In the genomic region with DNA sequence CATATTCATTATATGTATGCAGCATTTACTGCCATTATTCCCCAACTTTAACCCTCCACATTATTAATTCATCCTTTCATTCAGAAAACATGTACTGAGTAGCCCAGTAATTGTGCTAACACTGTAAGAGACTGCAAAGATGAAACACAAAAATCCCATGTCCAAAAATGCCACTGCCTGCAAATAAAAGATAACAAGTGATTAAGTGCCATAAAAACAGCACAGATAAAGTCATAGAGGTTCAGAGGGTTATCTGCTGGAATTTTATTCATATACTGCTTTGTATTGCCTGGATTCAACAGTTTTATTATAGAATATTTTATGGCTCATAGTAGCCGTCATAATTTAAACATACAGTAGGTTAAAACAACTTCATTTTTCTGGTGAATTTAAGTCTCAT, we compare ENCODE assay signal across 32 cellular contexts.
"Had no signal": no experiment of that assay in that cellular context is flagged by ENCODE, and none has a peak within 500 bp of the region (broad histone marks: within the 10 kb centered on the region; RNA-seq: fewer than 3 reads in every experiment).

No MANE protein-coding gene starts in this region.

- H3K9me3 Mint-ChIP-seq: activated CD8-positive, alpha-beta T cell treated with anti-CD3 and anti-CD28 coated beads for 36 hours; activated naive CD8-positive, alpha-beta T cell treated with anti-CD3 and anti-CD28 coated beads for 36 hours; activated T-cell treated with anti-CD3 and anti-CD28 coated beads, Interleukin-2, amount 50 U/mL, for 72 hours; activated T-helper 17 cell treated with anti-CD3 and anti-CD28 coated beads, Interleukin-2, amount 50 U/mL, for 72 hours; T-helper 1 cell treated with Interleukin-12 subunit alpha and Interleukin-12 subunit beta and Interleukin-4 antibody, amounts not matched to agents 30 μg/mL and 1 μg/mL, for 36 hours; T-helper 2 cell treated with Interferon-gamma antibody and Interleukin-4, amounts not matched to agents 5 μg/mL and 100 μg/mL, for 36 hours had no signal

- H3K27ac Mint-ChIP-seq: activated CD8-positive, alpha-beta T cell treated with anti-CD3 and anti-CD28 coated beads for 36 hours; activated naive CD8-positive, alpha-beta T cell treated with anti-CD3 and anti-CD28 coated beads for 36 hours; activated T-cell treated with anti-CD3 and anti-CD28 coated beads, Interleukin-2, amount 50 U/mL, for 72 hours; activated T-helper 17 cell treated with anti-CD3 and anti-CD28 coated beads, Interleukin-2, amount 50 U/mL, for 72 hours; T-helper 1 cell treated with Interleukin-12 subunit alpha and Interleukin-12 subunit beta and Interleukin-4 antibody, amounts not matched to agents 30 μg/mL and 1 μg/mL, for 36 hours; T-helper 2 cell treated with Interferon-gamma antibody and Interleukin-4, amounts not matched to agents 5 μg/mL and 100 μg/mL, for 36 hours had no signal

- ATAC-seq: activated CD8-positive, alpha-beta T cell treated with anti-CD3 and anti-CD28 coated beads for 36 hours; activated T-cell treated with anti-CD3 and anti-CD28 coated beads, Interleukin-2, amount 50 U/mL, for 72 hours; activated T-helper 17 cell treated with anti-CD3 and anti-CD28 coated beads, Interleukin-2, amount 50 U/mL, for 72 hours; K562; PC-3 had no signal

- DNase-seq: activated CD4-positive, alpha-beta T cell treated with anti-CD3 and anti-CD28 coated beads for 1 hour; activated CD4-positive, alpha-beta T cell treated with anti-CD3 and anti-CD28 coated beads for 48 hours; activated CD4-positive, CD25-positive, alpha-beta regulatory T cell; activated CD8-positive, alpha-beta T cell treated with anti-CD3 and anti-CD28 coated beads for 36 hours; activated effector memory CD4-positive, alpha-beta T cell treated with anti-CD3 and anti-CD28 coated beads, Interleukin-2, amount 50 U/mL, for 16 hours; activated naive CD4-positive, alpha-beta T cell; activated naive CD4-positive, alpha-beta T cell treated with anti-CD3 and anti-CD28 coated beads, Interleukin-2, amount 50 U/mL, for 16 hours; activated naive CD8-positive, alpha-beta T cell treated with anti-CD3 and anti-CD28 coated beads for 36 hours; activated T-cell treated with anti-CD3 and anti-CD28 coated beads, Interleukin-2, amount 50 U/mL, for 1 hour; activated T-cell treated with anti-CD3 and anti-CD28 coated beads, Interleukin-2, amount 50 U/mL, for 72 hours; amygdala; IMR-90; NCI-H1105; NCI-H1417 treated with DMSO at 0.1 percent for 48 hours; NCI-H187 treated with DMSO at 0.1 percent for 48 hours; NCI-H2081; NCI-H2171 treated with DMSO at 0.1 percent for 48 hours; NCI-H226; NCI-H446 treated with DMSO at 0.1 percent for 48 hours; NCI-H524; NCI-H69; NCI-H82; NK-92 treated with Interleukin-12 subunit alpha and Interleukin-12 subunit beta, amount 100 ng/mL, for 24 hours; PC-3; Peyer's patch; RPMI8226; SHP77 treated with DMSO at 0.1 percent for 48 hours; WERI-Rb-1 had no signal

- H3K4me3 Mint-ChIP-seq: activated CD8-positive, alpha-beta T cell treated with anti-CD3 and anti-CD28 coated beads for 36 hours; activated naive CD8-positive, alpha-beta T cell treated with anti-CD3 and anti-CD28 coated beads for 36 hours; activated T-cell treated with anti-CD3 and anti-CD28 coated beads, Interleukin-2, amount 50 U/mL, for 72 hours; activated T-helper 17 cell treated with anti-CD3 and anti-CD28 coated beads, Interleukin-2, amount 50 U/mL, for 72 hours; T-helper 1 cell treated with Interleukin-12 subunit alpha and Interleukin-12 subunit beta and Interleukin-4 antibody, amounts not matched to agents 30 μg/mL and 1 μg/mL, for 36 hours; T-helper 2 cell treated with Interferon-gamma antibody and Interleukin-4, amounts not matched to agents 5 μg/mL and 100 μg/mL, for 36 hours had no signal

- H3K4me1 Mint-ChIP-seq: activated naive CD8-positive, alpha-beta T cell treated with anti-CD3 and anti-CD28 coated beads for 36 hours; activated T-helper 17 cell treated with anti-CD3 and anti-CD28 coated beads, Interleukin-2, amount 50 U/mL, for 72 hours had no signal

- H3K36me3 Mint-ChIP-seq: activated naive CD8-positive, alpha-beta T cell treated with anti-CD3 and anti-CD28 coated beads for 36 hours had no signal

- H3K27me3 Mint-ChIP-seq: activated T-helper 17 cell treated with anti-CD3 and anti-CD28 coated beads, Interleukin-2, amount 50 U/mL, for 72 hours had no signal
